ENCODE assay signal across 8 cellular contexts in the genomic region with DNA sequence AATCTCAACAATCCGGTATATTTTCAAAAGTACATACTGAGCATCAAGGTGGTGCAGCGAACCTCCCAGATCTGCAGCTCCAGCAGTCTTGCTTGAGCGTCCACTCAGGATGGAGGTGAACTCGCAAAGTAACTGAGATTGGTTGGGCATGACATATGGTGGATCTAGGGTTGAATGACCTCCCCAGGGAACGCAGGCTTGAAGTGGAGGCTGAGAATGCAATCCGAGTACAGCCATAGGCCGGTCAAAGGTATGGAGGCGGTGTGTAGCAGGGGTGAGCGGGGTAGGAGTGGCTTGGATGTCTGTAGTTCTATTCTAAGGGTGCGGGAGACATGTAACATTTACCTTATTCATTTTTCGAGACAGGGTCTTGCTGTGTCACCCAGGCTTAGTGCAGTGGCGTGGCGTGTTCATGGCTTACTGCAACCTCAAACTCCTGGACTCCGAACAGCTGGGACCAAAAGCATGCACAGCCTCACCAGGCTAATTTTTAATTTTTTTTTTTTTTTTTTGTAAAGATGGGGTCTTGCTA. TPM values are rescaled to one million over a fixed set of nuclear protein-coding genes. Genes with fewer than 3 reads are reported as not detected.
DNase-seq lines count a peak whose midpoint lies in the region; ATAC-seq and TF ChIP-seq lines count a peak whose summit lies in the region.

No MANE protein-coding gene starts in this region.

- peak overlapping the region; percentile 84 to 97 for H3K4me3 Mint-ChIP-seq in H9

- no peaks in the 10 kb centered on the region; a peak in 1 of 5 replicates for H3K9me3 Mint-ChIP-seq in H9

- WGBS in H9 (ENCODE audit: extremely low coverage, insufficient read length, low lambda C conversion rate): no CpG with 5 or more reads among the region's 14 CpGs

- H3K27me3 ChIP-seq in H9 (ENCODE audit: insufficient read depth, low read length) (no peaks in the 10 kb centered on the region; the same call in 1 of the 2 replicates), muscle layer of colon (ENCODE audit: control insufficient read depth in 1 of 2, insufficient read depth in 2 of 2, low read length in 2 of 2) (no peaks in the 10 kb centered on the region)

- no peak overlapping the region for H3T11ph ChIP-seq in H9 (ENCODE audit: low read length)

- TF ChIP-seq CTCF in H9 (conservative IDR thresholded peaks at IDR 0.05) (no peak), VCaP (conservative IDR thresholded peaks at IDR 0.05) (no peak)

- no peak overlapping the region for H3K56ac ChIP-seq in H9 (ENCODE audit: insufficient read length, low read depth, low read length)

- H3K4me3 ChIP-seq in muscle layer of colon (ENCODE audit: low read depth in 1 of 2, low read length in 2 of 2): peak overlapping the region; percentile 82 to 94

- H3K4me2 ChIP-seq in H9 (ENCODE audit: insufficient read depth, insufficient read length, low read length): peak overlapping the region; percentile 91

- H2AFZ ChIP-seq in H9 (ENCODE audit: low read length): peak overlapping the region; percentile 35

- peaks cover 14 to 61% (median 42%) of the 10 kb centered on the region in 3 experiments for H3K36me3 Mint-ChIP-seq in H9 (ENCODE audit: insufficient read depth in 1 of 3, low read depth in 3 of 3)

- peaks cover 30% of the 10 kb centered on the region for H3K36me3 ChIP-seq in muscle layer of colon (ENCODE audit: insufficient read depth, low read length)

- H3K27ac Mint-ChIP-seq in H9: peak overlapping the region; percentile 38 to 93 (median 68); a peak in 6 of 7 replicates

- no peak overlapping the region for H4K91ac ChIP-seq in H9 (ENCODE audit: insufficient read length, low read depth, low read length)

- peaks cover 2% of the 10 kb centered on the region for H4K20me1 ChIP-seq in H9 (ENCODE audit: control insufficient read depth, insufficient read depth, insufficient read length)

- H3K18ac ChIP-seq in H9 (ENCODE audit: insufficient read length, low read depth, low read length): peak overlapping the region; percentile 83

- H2AK5ac ChIP-seq in H9 (ENCODE audit: insufficient read length, low read length): no peak overlapping the region

- no peak overlapping the region for H2BK5ac ChIP-seq in H9 (ENCODE audit: insufficient read length, low read length)

- peak overlapping the region; percentile 87 for H3K9ac ChIP-seq in H9 (ENCODE audit: extremely low read depth, insufficient read length, low read length)
- peak overlapping the region; percentile 51 for H3K9ac ChIP-seq in muscle layer of colon (ENCODE audit: low read length)

- H2BK15ac ChIP-seq in H9 (ENCODE audit: low read depth, low read length): no peak overlapping the region

- no peaks in the 10 kb centered on the region for H3K79me1 ChIP-seq in H9 (ENCODE audit: insufficient read depth, low read depth, low read length, poor library complexity, severe bottlenecking)

- H3K27ac ChIP-seq in H9 (ENCODE audit: insufficient read length, low read depth, low read length) (no peak overlapping the region), VCaP (peak overlapping the region; percentile 95), muscle layer of colon (ENCODE audit: low read depth, low read length) (peak overlapping the region; percentile 94)

- H2BK120ac ChIP-seq in H9 (ENCODE audit: low read depth, low read length, poor library complexity, severe bottlenecking): no peak overlapping the region

- H4K8ac ChIP-seq in H9 (replicated peaks; ENCODE audit: insufficient read length, low read depth, low read length): no peak overlapping the region

- H3K4me1 ChIP-seq in H9 (ENCODE audit: insufficient read depth, low read length) (no peaks in the 10 kb centered on the region), muscle layer of colon (ENCODE audit: insufficient read depth, low read length) (peaks cover 24% of the 10 kb centered on the region)

- no peak overlapping the region for H3K4ac ChIP-seq in H9 (ENCODE audit: low read depth, low read length)

- DNase-seq in SHP77 (lab: John Stamatoyannopoulos, UW) (peak; percentile 23 to 48), SHP77 treated with DMSO at 0.1 percent for 48 hours (lab: John Stamatoyannopoulos, UW) (no peak), H9 (peak; percentile 47), NCI-H1105 treated with DMSO at 0.1 percent for 48 hours (lab: John Stamatoyannopoulos, UW) (peak; percentile 71), NOMO-1 treated with DMSO at 0.1 percent for 48 hours (lab: John Stamatoyannopoulos, UW; ENCODE audit: unreplicated experiment) (no peak)

- no peaks in the 10 kb centered on the region for H3K9me3 ChIP-seq in H9 (ENCODE audit: control insufficient read depth, low read depth, low read length)
- H3K9me3 ChIP-seq in muscle layer of colon (ENCODE audit: low read length): no peaks in the 10 kb centered on the region

- no peaks in the 10 kb centered on the region; the same call in 1 of the 2 replicates for H3K79me2 ChIP-seq in H9 (ENCODE audit: insufficient read depth, low read length)

- H4K5ac ChIP-seq in H9 (ENCODE audit: insufficient read length, low read depth, low read length): peak overlapping the region; percentile 84

- peaks cover 16 to 18% of the 10 kb centered on the region in 2 experiments for H3K4me1 Mint-ChIP-seq in H9

- peak; percentile 58 for ATAC-seq in esophagus mucosa

- peaks cover 9% of the 10 kb centered on the region for H3K23me2 ChIP-seq in H9 (ENCODE audit: insufficient read length, low read depth, low read length, poor library complexity, severe bottlenecking)

- peak overlapping the region; percentile 82; the same call in 1 of the 2 replicates for H3K14ac ChIP-seq in H9 (ENCODE audit: insufficient read depth, low read length)

- H2BK12ac ChIP-seq in H9 (ENCODE audit: insufficient read length, low read depth, low read length): no peak overlapping the region

- H2BK20ac ChIP-seq in H9 (ENCODE audit: low read depth, low read length, poor library complexity, severe bottlenecking): no peak overlapping the region

- H3K23ac ChIP-seq in H9 (ENCODE audit: insufficient read length, low read depth, low read length): no peak overlapping the region

- H3K27me3 Mint-ChIP-seq in H9 (ENCODE audit: low read depth): peaks cover 19% of the 10 kb centered on the region

RNA-seq across cellular contexts. Expression of a gene that starts 0.6 kb away (rescaled TPM):
- total RNA-seq in H9 (2021): 17.4 and 19.3 TPM in 2 replicates
- 11.8 TPM for total RNA-seq in esophagus mucosa

RNA-seq across cellular contexts. Expression of a gene that starts 15.8 kb away (rescaled TPM):
- total RNA-seq in H9 (2021) (15.2 and 18.0 TPM in 2 replicates), esophagus mucosa (26.4 TPM)

RNA-seq across cellular contexts. Expression of a gene that starts 16.6 kb away (rescaled TPM):
- total RNA-seq in H9 (2021) (51.9 and 53.0 TPM in 2 replicates), esophagus mucosa (15.8 TPM)

RNA-seq across cellular contexts. Expression of a gene that starts 30.9 kb away (rescaled TPM):
- total RNA-seq in H9 (2021): 74.4 and 76.0 TPM in 2 replicates
- 57.9 TPM for total RNA-seq in esophagus mucosa

RNA-seq across cellular contexts. Expression of a gene that starts 31.6 kb away (rescaled TPM):
- 32.7 and 35.7 TPM in 2 replicates for total RNA-seq in H9 (2021)
- 10.0 TPM for total RNA-seq in esophagus mucosa

Comparison
In these comparisons a context has a peak if more than half of its experiments do, and no peak if none do; other contexts are left out.
1. DNase-seq: peak in SHP77 (2 of 2), H9 (single experiment) and NCI-H1105 treated with DMSO at 0.1 percent for 48 hours (single experiment); none in SHP77 treated with DMSO at 0.1 percent for 48 hours (single experiment) and NOMO-1 treated with DMSO at 0.1 percent for 48 hours (single experiment).